Comparison of ENCODE assay signal across 17 cellular contexts in the genomic region with DNA sequence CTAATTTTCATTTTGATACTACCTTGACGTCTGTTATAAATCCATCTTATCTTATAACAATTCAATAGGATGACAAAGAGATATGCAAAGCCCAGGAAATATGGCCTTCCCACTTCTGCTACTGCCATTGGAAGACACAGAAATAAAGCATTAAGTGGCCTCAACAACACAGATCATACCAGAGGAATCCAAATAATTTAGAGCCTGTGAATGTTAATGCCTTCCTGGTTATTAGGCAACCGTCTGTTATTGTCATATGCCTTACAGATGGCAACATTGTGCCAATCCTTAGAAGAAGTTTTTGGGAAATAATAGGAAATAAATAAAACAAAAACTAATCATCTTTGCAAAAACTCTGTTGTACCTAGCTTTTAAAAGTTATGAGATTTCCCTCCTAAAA.
DNase-seq lines count a peak whose midpoint lies in the region; ATAC-seq and TF ChIP-seq lines count a peak whose summit lies in the region.
"Had no signal": no experiment of that assay in that cellular context is flagged by ENCODE, and none has a peak within 500 bp of the region (broad histone marks: within the 10 kb centered on the region; RNA-seq: fewer than 3 reads in every experiment).

No MANE protein-coding gene starts in this region.

- H3K27me3 ChIP-seq in BJ (ENCODE audit: control insufficient read depth, insufficient read depth, low read length) (no peaks in the 10 kb centered on the region), IMR-90 (ENCODE audit: control insufficient read depth, insufficient read depth, low read length) (no peaks in the 10 kb centered on the region; the same call in 1 of the 2 replicates)

- H4K20me1 ChIP-seq in IMR-90 (ENCODE audit: insufficient read depth, low read length): no peaks in the 10 kb centered on the region

- H3K4me2 ChIP-seq in IMR-90 (ENCODE audit: low read depth, low read length): no peak overlapping the region

- no TSS peak for BruUV-seq in IMR-90 (replicated peaks; lab: Mats Ljungman, UMichigan)

- no peaks in the 10 kb centered on the region for H3K9me3 ChIP-seq in IMR-90 (ENCODE audit: control insufficient read depth, insufficient read depth, low read length)

- ATAC-seq in IMR-90 (ENCODE audit: low read depth) (no peak), GM18498 (IDR thresholded peaks at IDR 0.05; ENCODE audit: unreplicated experiment) (no peak)
- no peak for ATAC-seq in naive thymus-derived CD8-positive, alpha-beta T cell
- ATAC-seq: K562 had no signal

- H3K23ac ChIP-seq in IMR-90 (ENCODE audit: low read depth, low read length): no peak overlapping the region

- H3K9ac ChIP-seq in IMR-90 (ENCODE audit: low read depth, low read length): no peak overlapping the region

- POLR2A ChIA-PET in BJ (lab: Charles Lee): interaction anchor here (0.6 kb wide), 1 partner anchor 794 kb away, joined by 3 read pairs; no protein-coding TSS in a partner anchor
- POLR2A ChIA-PET in IMR-90 (lab: Charles Lee; ENCODE audit: unreplicated experiment): no interaction called here
- POLR2A ChIA-PET in naive thymus-derived CD8-positive, alpha-beta T cell (lab: Charles Lee): no interaction called here

- no CpG with 5 or more reads among the region's 2 CpGs for WGBS in IMR-90 (ENCODE audit: extremely low coverage in 2 of 2, insufficient read length in 1 of 2), 2 experiments

- DNase-seq in BJ (ENCODE audit: low read depth) (peak; percentile 44), EH (ENCODE audit: low read depth) (peak; percentile 65), IMR-90 (no peak), kidney tubule cell (ENCODE audit: low spot score) (no peak), cerebellar cortex (ENCODE audit: low spot score) (no peak)
- no peak for DNase-seq in naive thymus-derived CD8-positive, alpha-beta T cell
- DNase-seq: C1 segment of cervical spinal cord, DMS153, NCI-H1436, NCI-H2029, NCI-H2171 treated with DMSO at 0.1 percent for 48 hours, NCI-H446 treated with DMSO at 0.1 percent for 48 hours, NCI-H748 treated with DMSO at 0.1 percent for 48 hours, RPMI8226, SIG-M5 had no signal

- peaks cover 14% of the 10 kb centered on the region for H3K4me1 ChIP-seq in IMR-90 (ENCODE audit: control insufficient read depth, insufficient read depth, low read length)

- CTCF ChIA-PET in BJ (lab: Yijun Ruan, JAX) (no interaction called here), IMR-90 (lab: Yijun Ruan, JAX) (no interaction called here)

- no peaks in the 10 kb centered on the region for H3K9me1 ChIP-seq in IMR-90 (ENCODE audit: insufficient read depth, low read length)

- H3K36me3 Mint-ChIP-seq in naive thymus-derived CD8-positive, alpha-beta T cell: peaks cover 6 to 27% (median 20%) of the 10 kb centered on the region in 3 donors

- H2BK120ac ChIP-seq in IMR-90 (ENCODE audit: low read depth, low read length): no peak overlapping the region

- H4K91ac ChIP-seq in IMR-90 (ENCODE audit: insufficient read depth, low read depth, low read length): no peak overlapping the region

- no peak for TF ChIP-seq RAD21 in IMR-90 (IDR thresholded peaks at IDR 0.05; ENCODE audit: low read length)

- TF ChIP-seq CTCF in BJ (IDR thresholded peaks at IDR 0.05; ENCODE audit: insufficient read depth, low read depth, low read length): no peak
- TF ChIP-seq CTCF in IMR-90 (conservative IDR thresholded peaks at IDR 0.05; ENCODE audit: low read depth, low read length): no peak

- no peak overlapping the region for H2AFZ ChIP-seq in IMR-90 (replicated peaks; ENCODE audit: low read length, poor library complexity)

- H3K14ac ChIP-seq in IMR-90 (replicated peaks; ENCODE audit: low read depth, low read length): no peak overlapping the region

- H3K4ac ChIP-seq in IMR-90 (ENCODE audit: low read depth, low read length): no peak overlapping the region

- H3K4me3 Mint-ChIP-seq in naive thymus-derived CD8-positive, alpha-beta T cell: peak overlapping the region in 6 of 10 donors; percentile 34 to 76 (median 70)

- no peak overlapping the region for H2AK9ac ChIP-seq in IMR-90 (replicated peaks; ENCODE audit: low read depth, low read length, poor library complexity)

- dilution Hi-C loops in IMR-90 (cut with HindIII; ENCODE audit: low sequenced_read_pairs, unreplicated experiment): no loop called here

- H2AK5ac ChIP-seq in IMR-90 (ENCODE audit: low read depth, low read length): no peak overlapping the region

- H3K27ac ChIP-seq in IMR-90 (ENCODE audit: insufficient read depth, low read length): no peak overlapping the region

- H3K4me1 Mint-ChIP-seq in naive thymus-derived CD8-positive, alpha-beta T cell: peaks cover 39 to 63% (median 54%) of the 10 kb centered on the region in 4 donors

- peaks cover 0 to 20% (median 2%) of the 10 kb centered on the region in 5 donors for H3K27me3 Mint-ChIP-seq in naive thymus-derived CD8-positive, alpha-beta T cell

- no peaks in the 10 kb centered on the region for H3K79me1 ChIP-seq in IMR-90 (ENCODE audit: low read depth in 1 of 2, low read length in 2 of 2)

- no peak overlapping the region for H2BK15ac ChIP-seq in IMR-90 (ENCODE audit: low read depth, low read length)

- no peak overlapping the region for H2BK5ac ChIP-seq in IMR-90 (ENCODE audit: low read depth, low read length, poor library complexity, severe bottlenecking)

- no peak for TF ChIP-seq POLR2A in IMR-90 (IDR thresholded peaks at IDR 0.05; ENCODE audit: low read depth, low read length)

- no peaks in the 10 kb centered on the region for H3K36me3 ChIP-seq in BJ (ENCODE audit: control insufficient read depth, insufficient read depth, low read length)
- H3K36me3 ChIP-seq in IMR-90 (ENCODE audit: control insufficient read depth, insufficient read depth, low read length): no peaks in the 10 kb centered on the region

- in situ Hi-C loops in IMR-90 (cut with MboI; ENCODE audit: low sequenced_read_pairs): no loop called here

- H3K56ac ChIP-seq in IMR-90 (ENCODE audit: extremely low read depth, insufficient read depth, low read length): no peak overlapping the region

- peaks cover 0 to 2% (median 0%) of the 10 kb centered on the region in 9 donors for H3K9me3 Mint-ChIP-seq in naive thymus-derived CD8-positive, alpha-beta T cell

- peak overlapping the region; percentile 47; the same call in 1 of the 2 replicates for H4K5ac ChIP-seq in IMR-90 (ENCODE audit: low read depth, low read length)

- H3K4me3 ChIP-seq in BJ (ENCODE audit: low read depth, low read length) (no peak overlapping the region), IMR-90 (ENCODE audit: insufficient read depth, low read depth, low read length) (no peak overlapping the region)
- H3K4me3 ChIP-seq: K562 had no signal

- peak overlapping the region in 1 of 10 donors; percentile 2 for H3K27ac Mint-ChIP-seq in naive thymus-derived CD8-positive, alpha-beta T cell

- no peak overlapping the region for H2BK20ac ChIP-seq in IMR-90 (ENCODE audit: low read depth, low read length)

- H4K8ac ChIP-seq in IMR-90 (ENCODE audit: low read depth in 2 of 2, low read length in 2 of 2): no peak overlapping the region

- intact Hi-C loops in IMR-90 (cut with micrococcal nuclease): no loop called here

- peak overlapping the region; percentile 71; the same call in 1 of the 2 replicates for H3K18ac ChIP-seq in IMR-90 (ENCODE audit: low read depth, low read length)

TF ChIP-seq in IMR-90, 13 proteins besides CTCF, POLR2A, EP300 and RAD21:
- TF ChIP-seq MXI1 (IDR thresholded peaks at IDR 0.05; ENCODE audit: borderline replicate concordance, low read depth, low read length): no peak
- no peak for TF ChIP-seq BHLHE40 (IDR thresholded peaks at IDR 0.05; ENCODE audit: low read depth, low read length)
- TF ChIP-seq MAZ (IDR thresholded peaks at IDR 0.05; ENCODE audit: borderline replicate concordance, low read depth, low read length): no peak
- TF ChIP-seq, protein P1, sequence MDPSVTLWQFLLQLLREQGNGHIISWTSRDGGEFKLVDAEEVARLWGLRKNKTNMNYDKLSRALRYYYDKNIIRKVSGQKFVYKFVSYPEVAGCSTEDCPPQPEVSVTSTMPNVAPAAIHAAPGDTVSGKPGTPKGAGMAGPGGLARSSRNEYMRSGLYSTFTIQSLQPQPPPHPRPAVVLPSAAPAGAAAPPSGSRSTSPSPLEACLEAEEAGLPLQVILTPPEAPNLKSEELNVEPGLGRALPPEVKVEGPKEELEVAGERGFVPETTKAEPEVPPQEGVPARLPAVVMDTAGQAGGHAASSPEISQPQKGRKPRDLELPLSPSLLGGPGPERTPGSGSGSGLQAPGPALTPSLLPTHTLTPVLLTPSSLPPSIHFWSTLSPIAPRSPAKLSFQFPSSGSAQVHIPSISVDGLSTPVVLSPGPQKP (IDR thresholded peaks at IDR 0.05; ENCODE audit: borderline replicate concordance, low read depth, low read length): no peak
- no peak for TF ChIP-seq NFE2L2 (IDR thresholded peaks at IDR 0.05; ENCODE audit: low read depth, low read length)
- no peak for TF ChIP-seq MAFK (IDR thresholded peaks at IDR 0.05; ENCODE audit: low read depth, low read length)
- TF ChIP-seq CEBPB (IDR thresholded peaks at IDR 0.05; ENCODE audit: low read depth, low read length): no peak
- TF ChIP-seq CHD1 (IDR thresholded peaks at IDR 0.05; ENCODE audit: low read depth, low read length): no peak
- TF ChIP-seq RFX5 (IDR thresholded peaks at IDR 0.05; ENCODE audit: low read depth, low read length): no peak
- TF ChIP-seq, protein P2, sequence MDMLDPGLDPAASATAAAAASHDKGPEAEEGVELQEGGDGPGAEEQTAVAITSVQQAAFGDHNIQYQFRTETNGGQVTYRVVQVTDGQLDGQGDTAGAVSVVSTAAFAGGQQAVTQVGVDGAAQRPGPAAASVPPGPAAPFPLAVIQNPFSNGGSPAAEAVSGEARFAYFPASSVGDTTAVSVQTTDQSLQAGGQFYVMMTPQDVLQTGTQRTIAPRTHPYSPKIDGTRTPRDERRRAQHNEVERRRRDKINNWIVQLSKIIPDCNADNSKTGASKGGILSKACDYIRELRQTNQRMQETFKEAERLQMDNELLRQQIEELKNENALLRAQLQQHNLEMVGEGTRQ (IDR thresholded peaks at IDR 0.05; ENCODE audit: low read depth, low read length): no peak
- no peak for TF ChIP-seq RCOR1 (IDR thresholded peaks at IDR 0.05; ENCODE audit: insufficient replicate concordance, low read length)
- no peak for TF ChIP-seq FOS (IDR thresholded peaks at IDR 0.05; ENCODE audit: low read depth, low read length)
- TF ChIP-seq SMC3 (IDR thresholded peaks at IDR 0.05; ENCODE audit: low read depth, low read length): no peak

Comparison
In these comparisons a context has a peak if more than half of its experiments do, and no peak if none do; other contexts are left out.
1. DNase-seq: peak in BJ (single experiment) and EH (single experiment); none in IMR-90 (single experiment), naive thymus-derived CD8-positive, alpha-beta T cell (0 of 10), kidney tubule cell (single experiment) and cerebellar cortex (single experiment).